ENCODE assay signal across 1 cellular context in genomic region chr7:74183653-74184450, GRCh38.
A peak's percentile ranks its signal among the peaks of the same experiment; 100 is the strongest.
TF ChIP-seq lines count a peak whose summit lies in the region.

No MANE protein-coding gene starts in this region.

TF ChIP-seq in K562, 482 proteins besides CTCF, POLR2A, EP300 and RAD21 (continued from another document):
- TF ChIP-seq ZBTB34 (CRISPR knock-in tag; IDR thresholded peaks at IDR 0.05) (no peak), DEAF1 (CRISPR knock-in tag; IDR thresholded peaks at IDR 0.05) (0 out of 2 replicates have a peak, but pooled peaks have one; percentile 8), BRD9 (IDR thresholded peaks at IDR 0.05; ENCODE audit: low read depth, partially characterized antibody) (no peak), RBFOX2 (IDR thresholded peaks at IDR 0.05; ENCODE audit: low read depth, low read length) (peak; percentile 44; the same call in 1 of the 2 replicates), ZNF436 (CRISPR knock-in tag; IDR thresholded peaks at IDR 0.05) (no peak), CEBPG (CRISPR knock-in tag; IDR thresholded peaks at IDR 0.05) (no peak), CEBPG (tag; conservative IDR thresholded peaks at IDR 0.05 in 1 of 2, IDR thresholded peaks at IDR 0.05 in 1 of 2) (no peak), PRDM10 (IDR thresholded peaks at IDR 0.05; ENCODE audit: partially characterized antibody) (peak; percentile 53), NFIC (IDR thresholded peaks at IDR 0.05) (peak; percentile 86), YY1 (IDR thresholded peaks at IDR 0.05; ENCODE audit: borderline replicate concordance in 1 of 3, control insufficient read depth in 1 of 3, extremely low read depth in 1 of 3, insufficient read depth in 3 of 3, insufficient read length in 1 of 3, insufficient replicate concordance in 2 of 3, low read depth in 1 of 3, low read length in 2 of 3) (no peak), ZNF232 (CRISPR knock-in tag; IDR thresholded peaks at IDR 0.05) (no peak), SMC3 (conservative IDR thresholded peaks at IDR 0.05; ENCODE audit: insufficient read depth, low read depth, low read length) (peak; percentile 52; the same call in 1 of the 2 replicates)
